ENCODE assay signal across 1 cellular context in the genomic region with DNA sequence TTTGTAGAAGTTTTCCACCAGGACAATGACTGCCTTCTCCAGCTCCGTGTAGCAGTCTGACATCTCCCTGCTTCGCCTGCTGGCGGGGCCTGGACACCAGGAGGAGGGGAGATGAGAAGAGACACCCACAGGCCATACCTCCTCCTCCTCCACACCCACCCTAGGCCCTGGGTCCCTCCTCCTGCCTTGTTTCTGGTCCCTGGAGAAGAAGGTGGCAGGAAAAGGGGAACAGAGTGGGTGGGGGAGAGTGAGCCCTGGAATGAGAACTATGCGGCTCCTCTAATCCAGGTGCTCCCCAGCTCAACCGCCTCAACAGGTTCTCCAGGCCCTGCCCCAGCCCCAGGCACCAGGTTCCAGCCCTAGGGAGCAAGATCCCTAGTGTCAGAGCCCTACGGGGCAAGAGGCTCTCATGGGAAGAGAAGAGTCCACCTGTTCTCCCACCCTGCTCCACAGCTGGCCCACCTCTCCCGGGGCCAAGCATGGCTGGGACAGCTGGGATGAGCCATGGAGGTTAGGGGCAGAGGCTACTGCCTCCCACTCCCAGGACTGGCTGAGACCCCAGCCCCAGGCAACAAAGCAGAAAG.
TF ChIP-seq lines count a peak whose summit lies in the region.

No MANE protein-coding gene starts in this region.

TF ChIP-seq in HepG2, 621 proteins besides CTCF, POLR2A, EP300 and RAD21 (continues in another document):
- TF ChIP-seq, protein P1, sequence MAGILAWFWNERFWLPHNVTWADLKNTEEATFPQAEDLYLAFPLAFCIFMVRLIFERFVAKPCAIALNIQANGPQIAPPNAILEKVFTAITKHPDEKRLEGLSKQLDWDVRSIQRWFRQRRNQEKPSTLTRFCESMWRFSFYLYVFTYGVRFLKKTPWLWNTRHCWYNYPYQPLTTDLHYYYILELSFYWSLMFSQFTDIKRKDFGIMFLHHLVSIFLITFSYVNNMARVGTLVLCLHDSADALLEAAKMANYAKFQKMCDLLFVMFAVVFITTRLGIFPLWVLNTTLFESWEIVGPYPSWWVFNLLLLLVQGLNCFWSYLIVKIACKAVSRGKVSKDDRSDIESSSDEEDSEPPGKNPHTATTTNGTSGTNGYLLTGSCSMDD (CRISPR knock-in tag; IDR thresholded peaks at IDR 0.05), result no peak
- TF ChIP-seq ZNF160 (CRISPR knock-in tag; IDR thresholded peaks at IDR 0.05) (0 out of 2 replicates have a peak, but pooled peaks have one; percentile 47), AGO2 (optimal IDR thresholded peaks at IDR 0.05; ENCODE audit: low read depth, low read length) (peak; percentile 36), KDM5B (CRISPR knock-in tag; IDR thresholded peaks at IDR 0.05; ENCODE audit: borderline replicate concordance) (peak; percentile 71), ISX (CRISPR knock-in tag; conservative IDR thresholded peaks at IDR 0.05) (no peak), ERF (CRISPR knock-in tag; IDR thresholded peaks at IDR 0.05) (peak; percentile 10; the same call in 1 of the 2 replicates), ZBTB46 (CRISPR knock-in tag; IDR thresholded peaks at IDR 0.05; ENCODE audit: borderline replicate concordance) (no peak), HIVEP1 (CRISPR knock-in tag; IDR thresholded peaks at IDR 0.05) (0 out of 2 replicates have a peak, but pooled peaks have one; percentile 32), ZMYM4 (CRISPR knock-in tag; IDR thresholded peaks at IDR 0.05) (0 out of 2 replicates have a peak, but pooled peaks have one; percentile 2), NFYB (CRISPR knock-in tag; IDR thresholded peaks at IDR 0.05) (no peak), SP2 (CRISPR knock-in tag; IDR thresholded peaks at IDR 0.05) (0 out of 2 replicates have a peak, but pooled peaks have one; percentile 13), ZNF280B (CRISPR knock-in tag; IDR thresholded peaks at IDR 0.05; ENCODE audit: borderline replicate concordance) (peak; percentile 16; the same call in 1 of the 2 replicates), HINFP (CRISPR knock-in tag; IDR thresholded peaks at IDR 0.05; ENCODE audit: low read depth) (0 out of 2 replicates have a peak, but pooled peaks have one; percentile 10), ONECUT2 (CRISPR knock-in tag; IDR thresholded peaks at IDR 0.05) (no peak), CREM (IDR thresholded peaks at IDR 0.05) (no peak), CREM (CRISPR knock-in tag; IDR thresholded peaks at IDR 0.05) (no peak), ZNF607 (CRISPR knock-in tag; IDR thresholded peaks at IDR 0.05; ENCODE audit: borderline replicate concordance) (no peak), ATM (IDR thresholded peaks at IDR 0.05; ENCODE audit: borderline replicate concordance) (no peak), CAMTA2 (CRISPR knock-in tag; IDR thresholded peaks at IDR 0.05; ENCODE audit: borderline replicate concordance) (0 out of 2 replicates have a peak, but pooled peaks have one; percentile 73), ZMYM3 (CRISPR knock-in tag; IDR thresholded peaks at IDR 0.05) (no peak), MXD1 (CRISPR knock-in tag; IDR thresholded peaks at IDR 0.05) (peak; percentile 78; the same call in 1 of the 2 replicates), CCDC6 (CRISPR knock-in tag; IDR thresholded peaks at IDR 0.05) (0 out of 2 replicates have a peak, but pooled peaks have one; percentile 18), PAX8 (CRISPR knock-in tag; IDR thresholded peaks at IDR 0.05; ENCODE audit: borderline replicate concordance) (no peak), KLF9 (CRISPR knock-in tag; IDR thresholded peaks at IDR 0.05; ENCODE audit: low read depth) (no peak), REPIN1 (CRISPR knock-in tag; IDR thresholded peaks at IDR 0.05; ENCODE audit: borderline replicate concordance, low read depth) (no peak), ZNF263 (CRISPR knock-in tag; IDR thresholded peaks at IDR 0.05) (peak; percentile 85), ZBTB38 (CRISPR knock-in tag; IDR thresholded peaks at IDR 0.05) (peak; percentile 94), PHF21A (CRISPR knock-in tag; IDR thresholded peaks at IDR 0.05) (no peak), ZNF251 (CRISPR knock-in tag; IDR thresholded peaks at IDR 0.05) (no peak), FOXJ3 (CRISPR knock-in tag; IDR thresholded peaks at IDR 0.05; ENCODE audit: borderline replicate concordance) (no peak), SRSF9 (IDR thresholded peaks at IDR 0.05; ENCODE audit: borderline replicate concordance, insufficient read depth, low read depth, low read length, poor library complexity, severe bottlenecking) (no peak), ZNF724P (CRISPR knock-in tag; IDR thresholded peaks at IDR 0.05; ENCODE audit: borderline replicate concordance) (no peak), RBFOX2 (IDR thresholded peaks at IDR 0.05; ENCODE audit: low read depth, low read length) (peak; percentile 19; the same call in 1 of the 2 replicates), MBNL3 (CRISPR knock-in tag; conservative IDR thresholded peaks at IDR 0.05) (no peak), HOMEZ (CRISPR knock-in tag; IDR thresholded peaks at IDR 0.05; ENCODE audit: low read depth) (no peak), ATF7-NPFF (CRISPR knock-in tag; IDR thresholded peaks at IDR 0.05; ENCODE audit: low read depth) (0 out of 2 replicates have a peak, but pooled peaks have one; percentile 34), ZNF776 (CRISPR knock-in tag; IDR thresholded peaks at IDR 0.05) (peak; percentile 35; the same call in 1 of the 2 replicates), ZNF644 (CRISPR knock-in tag; IDR thresholded peaks at IDR 0.05; ENCODE audit: low read depth) (no peak), HNRNPH1 (optimal IDR thresholded peaks at IDR 0.05; ENCODE audit: low read depth, low read length) (no peak), PHF5A (CRISPR knock-in tag; IDR thresholded peaks at IDR 0.05; ENCODE audit: low read depth, unreplicated experiment) (no peak), POGZ (CRISPR knock-in tag; IDR thresholded peaks at IDR 0.05) (peak; percentile 48), ZNF883 (CRISPR knock-in tag; IDR thresholded peaks at IDR 0.05; ENCODE audit: not compliant biosample characterization) (peak; percentile 15), KLF16 (CRISPR knock-in tag; IDR thresholded peaks at IDR 0.05) (0 out of 4 replicates have a peak, but pooled peaks of 1 of the 2 experiments have one; percentile 34), THAP11 (CRISPR knock-in tag; IDR thresholded peaks at IDR 0.05) (no peak), ZNF572 (CRISPR knock-in tag; IDR thresholded peaks at IDR 0.05) (0 out of 2 replicates have a peak, but pooled peaks have one; percentile 42), ZFAT (CRISPR knock-in tag; conservative IDR thresholded peaks at IDR 0.05) (no peak)
- TF ChIP-seq, protein P2, sequence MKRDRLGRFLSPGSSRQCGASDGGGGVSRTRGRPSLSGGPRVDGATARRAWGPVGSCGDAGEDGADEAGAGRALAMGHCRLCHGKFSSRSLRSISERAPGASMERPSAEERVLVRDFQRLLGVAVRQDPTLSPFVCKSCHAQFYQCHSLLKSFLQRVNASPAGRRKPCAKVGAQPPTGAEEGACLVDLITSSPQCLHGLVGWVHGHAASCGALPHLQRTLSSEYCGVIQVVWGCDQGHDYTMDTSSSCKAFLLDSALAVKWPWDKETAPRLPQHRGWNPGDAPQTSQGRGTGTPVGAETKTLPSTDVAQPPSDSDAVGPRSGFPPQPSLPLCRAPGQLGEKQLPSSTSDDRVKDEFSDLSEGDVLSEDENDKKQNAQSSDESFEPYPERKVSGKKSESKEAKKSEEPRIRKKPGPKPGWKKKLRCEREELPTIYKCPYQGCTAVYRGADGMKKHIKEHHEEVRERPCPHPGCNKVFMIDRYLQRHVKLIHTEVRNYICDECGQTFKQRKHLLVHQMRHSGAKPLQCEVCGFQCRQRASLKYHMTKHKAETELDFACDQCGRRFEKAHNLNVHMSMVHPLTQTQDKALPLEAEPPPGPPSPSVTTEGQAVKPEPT (CRISPR knock-in tag; IDR thresholded peaks at IDR 0.05; ENCODE audit: low read depth), result no peak
- TF ChIP-seq, protein P3, sequence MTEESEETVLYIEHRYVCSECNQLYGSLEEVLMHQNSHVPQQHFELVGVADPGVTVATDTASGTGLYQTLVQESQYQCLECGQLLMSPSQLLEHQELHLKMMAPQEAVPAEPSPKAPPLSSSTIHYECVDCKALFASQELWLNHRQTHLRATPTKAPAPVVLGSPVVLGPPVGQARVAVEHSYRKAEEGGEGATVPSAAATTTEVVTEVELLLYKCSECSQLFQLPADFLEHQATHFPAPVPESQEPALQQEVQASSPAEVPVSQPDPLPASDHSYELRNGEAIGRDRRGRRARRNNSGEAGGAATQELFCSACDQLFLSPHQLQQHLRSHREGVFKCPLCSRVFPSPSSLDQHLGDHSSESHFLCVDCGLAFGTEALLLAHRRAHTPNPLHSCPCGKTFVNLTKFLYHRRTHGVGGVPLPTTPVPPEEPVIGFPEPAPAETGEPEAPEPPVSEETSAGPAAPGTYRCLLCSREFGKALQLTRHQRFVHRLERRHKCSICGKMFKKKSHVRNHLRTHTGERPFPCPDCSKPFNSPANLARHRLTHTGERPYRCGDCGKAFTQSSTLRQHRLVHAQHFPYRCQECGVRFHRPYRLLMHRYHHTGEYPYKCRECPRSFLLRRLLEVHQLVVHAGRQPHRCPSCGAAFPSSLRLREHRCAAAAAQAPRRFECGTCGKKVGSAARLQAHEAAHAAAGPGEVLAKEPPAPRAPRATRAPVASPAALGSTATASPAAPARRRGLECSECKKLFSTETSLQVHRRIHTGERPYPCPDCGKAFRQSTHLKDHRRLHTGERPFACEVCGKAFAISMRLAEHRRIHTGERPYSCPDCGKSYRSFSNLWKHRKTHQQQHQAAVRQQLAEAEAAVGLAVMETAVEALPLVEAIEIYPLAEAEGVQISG (CRISPR knock-in tag; IDR thresholded peaks at IDR 0.05), result no peak
- TF ChIP-seq, protein P4, sequence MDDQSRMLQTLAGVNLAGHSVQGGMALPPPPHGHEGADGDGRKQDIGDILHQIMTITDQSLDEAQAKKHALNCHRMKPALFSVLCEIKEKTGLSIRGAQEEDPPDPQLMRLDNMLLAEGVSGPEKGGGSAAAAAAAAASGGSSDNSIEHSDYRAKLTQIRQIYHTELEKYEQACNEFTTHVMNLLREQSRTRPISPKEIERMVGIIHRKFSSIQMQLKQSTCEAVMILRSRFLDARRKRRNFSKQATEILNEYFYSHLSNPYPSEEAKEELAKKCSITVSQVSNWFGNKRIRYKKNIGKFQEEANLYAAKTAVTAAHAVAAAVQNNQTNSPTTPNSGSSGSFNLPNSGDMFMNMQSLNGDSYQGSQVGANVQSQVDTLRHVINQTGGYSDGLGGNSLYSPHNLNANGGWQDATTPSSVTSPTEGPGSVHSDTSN (CRISPR knock-in tag; IDR thresholded peaks at IDR 0.05; ENCODE audit: borderline replicate concordance), result no peak
- TF ChIP-seq, protein P5, sequence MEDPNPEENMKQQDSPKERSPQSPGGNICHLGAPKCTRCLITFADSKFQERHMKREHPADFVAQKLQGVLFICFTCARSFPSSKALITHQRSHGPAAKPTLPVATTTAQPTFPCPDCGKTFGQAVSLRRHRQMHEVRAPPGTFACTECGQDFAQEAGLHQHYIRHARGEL (CRISPR knock-in tag; IDR thresholded peaks at IDR 0.05), result 0 out of 2 replicates have a peak, but pooled peaks have one; percentile 62
